In the genomic region with DNA sequence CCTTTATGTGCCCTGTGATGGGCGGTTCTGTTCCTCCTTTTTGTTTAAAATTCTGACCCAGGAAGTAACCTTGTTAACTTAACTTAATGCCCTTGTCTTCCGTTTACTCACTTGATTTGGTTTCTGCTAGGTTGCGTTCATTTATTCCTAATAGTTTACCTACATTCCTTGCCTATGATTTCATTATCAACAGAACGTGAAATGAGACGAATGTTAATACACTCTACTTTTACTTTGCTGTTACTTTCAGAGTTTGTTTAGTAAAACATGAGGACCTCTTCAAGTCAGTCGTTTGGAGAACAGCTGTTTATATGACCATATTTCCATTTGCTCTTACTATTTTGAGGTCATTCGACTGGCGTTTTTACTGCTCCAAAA, we compare ENCODE assay signal across 8 cellular contexts. TPM values are rescaled to one million over a fixed set of nuclear protein-coding genes. Genes with fewer than 3 reads are reported as not detected.
DNase-seq lines count a peak whose midpoint lies in the region; ATAC-seq, FAIRE-seq and TF ChIP-seq lines count a peak whose summit lies in the region.

No MANE protein-coding gene starts in this region.

- no peak for DNase-seq in right atrium auricular region (ENCODE audit: low spot score)
- no peak for DNase-seq in left cardiac atrium
- no peak for DNase-seq in K562 (ENCODE audit: extremely low read depth in 1 of 4, low spot score in 3 of 4)
- no peak for DNase-seq in memory B cell (ENCODE audit: low spot score in 2 of 2)
- no peak for DNase-seq in aorta
- DNase-seq in NCI-H187 treated with DMSO at 0.1 percent for 48 hours (lab: John Stamatoyannopoulos, UW), result no peak

- no peaks in the 10 kb centered on the region for H3K9me1 ChIP-seq in K562 (ENCODE audit: control insufficient read depth, insufficient read depth, low read length)

- no peaks in the 10 kb centered on the region for H3K36me3 Mint-ChIP-seq in memory B cell

- peaks cover 12% of the 10 kb centered on the region for H4K20me1 ChIP-seq in K562 (replicated peaks; ENCODE audit: control insufficient read depth, insufficient read depth, low read length)

- 0% methylated on average over 8 of the region's 8 CpGs for WGBS in K562 (ENCODE audit: insufficient coverage, low coverage, missing lambda C conversion rate)
- 0% methylated on average over 8 of the region's 8 CpGs for WGBS in aorta, 2 donors

- FAIRE-seq in K562 (lab: Jason Lieb, UNC), result peak; percentile 69

- no peaks in the 10 kb centered on the region for H3K9me3 Mint-ChIP-seq in memory B cell

- H3K4me1 ChIP-seq in right atrium auricular region (peaks cover 0 to 35% of the 10 kb centered on the region in 2 donors), K562 (replicated peaks in 1 of 2; ENCODE audit: control insufficient read depth in 2 of 2, insufficient read depth in 2 of 2, low read length in 2 of 2) (peaks cover 31 to 34% of the 10 kb centered on the region in 2 experiments; a peak in 4 of 5 replicates), aorta (ENCODE audit: control insufficient read depth in 1 of 2, insufficient read depth in 2 of 2, low read length in 2 of 2) (no peaks in the 10 kb centered on the region)

- no peak for ATAC-seq in left cardiac atrium
- ATAC-seq in K562, result no peak
- no peak for ATAC-seq in memory B cell (ENCODE audit: low read depth)
- no peak for ATAC-seq in aorta (ENCODE audit: low FRiP score)
- ATAC-seq in HG03442 (IDR thresholded peaks at IDR 0.05; ENCODE audit: unreplicated experiment), result no peak
- ATAC-seq in HG02852 (IDR thresholded peaks at IDR 0.05; ENCODE audit: unreplicated experiment), result no peak

- H3K9me3 ChIP-seq in right atrium auricular region (no peaks in the 10 kb centered on the region), K562 (replicated peaks; ENCODE audit: control insufficient read depth, insufficient read depth, low read depth, low read length) (peaks cover 14% of the 10 kb centered on the region; the same call in 1 of the 2 replicates), aorta (ENCODE audit: control insufficient read depth, low read length) (no peaks in the 10 kb centered on the region)

- H2AFZ ChIP-seq in K562 (ENCODE audit: low read depth, low read length), result peak overlapping the region; percentile 94

- peak overlapping the region; percentile 93 for H3K4me2 ChIP-seq in K562 (ENCODE audit: insufficient read depth, low read length)

- H3K27ac ChIP-seq in right atrium auricular region, result peak overlapping the region; percentile 89 to 91
- peak overlapping the region; percentile 93 for H3K27ac ChIP-seq in K562 (ENCODE audit: extremely low read depth, low read depth, low read length)
- peak overlapping the region; percentile 17 to 22 for H3K27ac ChIP-seq in aorta (ENCODE audit: low read depth in 1 of 2, low read length in 2 of 2)

- H3K4me3 ChIP-seq in right atrium auricular region, result peak overlapping the region; percentile 60 to 96
- H3K4me3 ChIP-seq in K562, result peak overlapping the region; percentile 68
- peak overlapping the region; percentile 39 to 63 for H3K4me3 ChIP-seq in aorta (ENCODE audit: low read length in 2 of 2)

- no peaks in the 10 kb centered on the region for H3K27me3 ChIP-seq in right atrium auricular region
- no peaks in the 10 kb centered on the region for H3K27me3 ChIP-seq in K562 (ENCODE audit: control insufficient read depth in 2 of 2, insufficient read depth in 2 of 2, low read length in 2 of 2)
- H3K27me3 ChIP-seq in aorta (ENCODE audit: control insufficient read depth in 1 of 2, insufficient read depth in 2 of 2, low read length in 1 of 2), result no peaks in the 10 kb centered on the region

- CTCF ChIA-PET in K562 (lab: Yijun Ruan, JAX; ENCODE audit: low intra/inter-chr PET ratio), result no interaction called here

- no peak for TF ChIP-seq RAD21 in K562 (CRISPR knock-in tag; conservative IDR thresholded peaks at IDR 0.05 in 1 of 2, IDR thresholded peaks at IDR 0.05 in 1 of 2)

- H3K4me1 Mint-ChIP-seq in memory B cell, result peaks cover 20% of the 10 kb centered on the region

- H3K36me3 ChIP-seq in right atrium auricular region (no peaks in the 10 kb centered on the region), K562 (ENCODE audit: control insufficient read depth, insufficient read depth, low read length) (peaks cover 39% of the 10 kb centered on the region), aorta (ENCODE audit: control insufficient read depth in 1 of 2, insufficient read depth in 2 of 2, low read length in 1 of 2) (no peaks in the 10 kb centered on the region)

- no TSS peak for BruUV-seq in K562 (replicated peaks; lab: Mats Ljungman, UMichigan)

- H3K27me3 Mint-ChIP-seq in memory B cell, result no peaks in the 10 kb centered on the region

- in situ Hi-C loops in K562 (cut with MboI), result no loop called here

- TF ChIP-seq POLR2A in K562 (conservative IDR thresholded peaks at IDR 0.05), result no peak

- peaks cover 65% of the 10 kb centered on the region for H3K79me2 ChIP-seq in K562 (ENCODE audit: control insufficient read depth, insufficient read depth, low read length)

- intact Hi-C loops in left cardiac atrium (cut with DNase I), result no loop called here
- intact Hi-C loops in K562 (cut with micrococcal nuclease), result loop anchor here (2.0 to 10.0 kb wide), 2 partner anchors 45 to 107 kb away; a partner anchor contains a TSS
- intact Hi-C loops in aorta (cut with DNase I), result loop anchor here (5.0 to 10.0 kb wide), 2 partner anchors 40 to 47 kb away; a partner anchor contains a TSS

- TF ChIP-seq EP300 in K562 (IDR thresholded peaks at IDR 0.05; ENCODE audit: low read length), result no peak

- H3K27ac Mint-ChIP-seq in memory B cell, result peak overlapping the region; percentile 92

- H3K4me3 Mint-ChIP-seq in memory B cell, result peak overlapping the region; percentile 98

- no peak for TF ChIP-seq CTCF in right atrium auricular region (IDR thresholded peaks at IDR 0.05)
- no peak for TF ChIP-seq CTCF in K562 (IDR thresholded peaks at IDR 0.05 in 2 of 3, conservative IDR thresholded peaks at IDR 0.05 in 1 of 3; ENCODE audit: insufficient read depth in 2 of 3, low read depth in 1 of 3, low read length in 3 of 3)

- POLR2A ChIA-PET in K562 (lab: Yijun Ruan, JAX), result interaction anchor here (1.4 kb wide), 1 partner anchor 19 kb away, joined by 3 read pairs; no protein-coding TSS in a partner anchor

- peak overlapping the region; percentile 85 to 92 for H3K9ac ChIP-seq in K562 (ENCODE audit: insufficient read depth in 1 of 2, low read depth in 2 of 2, low read length in 2 of 2)

TF ChIP-seq in K562, 482 proteins besides CTCF, POLR2A, EP300 and RAD21 (continues in another document):
- TF ChIP-seq FOXK2 (conservative IDR thresholded peaks at IDR 0.05 in 1 of 2, IDR thresholded peaks at IDR 0.05 in 1 of 2; ENCODE audit: low read depth in 2 of 2) (peak in 1 of 2 experiments; percentile 2; a peak in 1 of 4 replicates), SRF (CRISPR knock-in tag; IDR thresholded peaks at IDR 0.05) (no peak), NFATC3 (IDR thresholded peaks at IDR 0.05) (0 out of 2 replicates have a peak, but pooled peaks have one; percentile 41)

RNA-seq across cellular contexts. Expression of a gene that starts 0.7 kb away (rescaled TPM):
- 10 to 100 TPM; 23.7 to 24.0 TPM for total RNA-seq in right atrium auricular region
- 10 to 100 TPM; 24.6 to 27.1 TPM for total RNA-seq in left cardiac atrium
- total RNA-seq in K562 (2011; cell fraction: chromatin; rRNA removed; ENCODE audit: low replicate concordance), result 63.0 and 175 TPM in 2 replicates
- 44.0 and 64.6 TPM in 2 replicates for total RNA-seq in K562 (2011; cell fraction: nucleolus; rRNA removed)
- total RNA-seq in K562 (2011; cell fraction: nucleoplasm; rRNA removed), result 59.5 and 69.4 TPM in 2 replicates
- total RNA-seq in K562 (2014; rRNA removed), result 27.5 and 31.3 TPM in 2 replicates
- 45.9 and 47.3 TPM in 2 replicates for total RNA-seq in K562 (2014; rRNA removed; fragmentation: Illumina TruSeq; extraction: Trizol)
- total RNA-seq in K562 (2015; rRNA removed; fragmentation: Illumina TruSeq; extraction: Trizol), result 45.1 and 48.0 TPM in 2 replicates
- total RNA-seq in K562 (2021), result 35.8 and 41.6 TPM in 2 replicates
- 51.9 and 54.4 TPM in 2 replicates for polyA plus RNA-seq in K562 (2011; rRNA removed)
- 16.3 and 30.9 TPM in 2 replicates for polyA plus RNA-seq in K562 (2011; cell fraction: cytosol; rRNA removed)
- polyA plus RNA-seq in K562 (2011; cell fraction: nucleus; rRNA removed), result 67.0 and 100 TPM in 2 replicates
- polyA plus RNA-seq in K562 (2012), result 23.2 and 25.4 TPM in 2 replicates
- polyA plus RNA-seq in K562 (2014; fragmentation: Illumina TruSeq; extraction: Trizol), result 30.7 and 37.9 TPM in 2 replicates
- polyA plus RNA-seq in K562 (2014; fragmentation: Nextera tagmentation; extraction: Ambion mirVana), result 10 to 100 TPM; 14.4 to 30.5 TPM
- polyA plus RNA-seq in K562 (2014; rRNA removed), result 30.9 and 34.9 TPM in 2 replicates
- 109 and 127 TPM in 2 replicates for polyA minus RNA-seq in K562 (2011; rRNA and poly(A)+ RNA removed)
- 34.9 and 45.1 TPM in 2 replicates for polyA minus RNA-seq in K562 (2011; cell fraction: cytosol; rRNA and poly(A)+ RNA removed)
- 63.0 and 107 TPM in 2 replicates for polyA minus RNA-seq in K562 (2011; cell fraction: nucleus; rRNA and poly(A)+ RNA removed)
- 10 to 100 TPM; 21.4 to 31.4 TPM for total RNA-seq in aorta
- 10 to 100 TPM; 12.7 to 13.0 TPM for polyA plus RNA-seq in aorta

RNA-seq across cellular contexts. Expression of a gene that starts 44.0 kb away (rescaled TPM):
- 10 to 100 TPM in 1 of 2 donors, 1 to 10 TPM in 1; 7.7 to 17.7 TPM for total RNA-seq in right atrium auricular region
- total RNA-seq in left cardiac atrium, result 10 to 100 TPM; 16.9 to 28.9 TPM
- 114 and 160 TPM in 2 replicates for total RNA-seq in K562 (2011; cell fraction: chromatin; rRNA removed; ENCODE audit: low replicate concordance)
- 43.2 and 44.6 TPM in 2 replicates for total RNA-seq in K562 (2011; cell fraction: nucleolus; rRNA removed)
- total RNA-seq in K562 (2011; cell fraction: nucleoplasm; rRNA removed), result 87.4 and 134 TPM in 2 replicates
- 59.9 and 62.2 TPM in 2 replicates for total RNA-seq in K562 (2014; rRNA removed)
- 111 and 119 TPM in 2 replicates for total RNA-seq in K562 (2014; rRNA removed; fragmentation: Illumina TruSeq; extraction: Trizol)
- 90.9 and 94.8 TPM in 2 replicates for total RNA-seq in K562 (2015; rRNA removed; fragmentation: Illumina TruSeq; extraction: Trizol)
- 147 and 148 TPM in 2 replicates for total RNA-seq in K562 (2021)
- 124 and 180 TPM in 2 replicates for polyA plus RNA-seq in K562 (2011; rRNA removed)
- polyA plus RNA-seq in K562 (2011; cell fraction: cytosol; rRNA removed), result 106 and 107 TPM in 2 replicates
- 62.3 and 70.7 TPM in 2 replicates for polyA plus RNA-seq in K562 (2011; cell fraction: nucleus; rRNA removed)
- 36.1 and 73.0 TPM in 2 replicates for polyA plus RNA-seq in K562 (2012)
- 88.3 and 108 TPM in 2 replicates for polyA plus RNA-seq in K562 (2014; fragmentation: Illumina TruSeq; extraction: Trizol)
- polyA plus RNA-seq in K562 (2014; fragmentation: Nextera tagmentation; extraction: Ambion mirVana), result 100 to 1,000 TPM in 1 of 2 experiments, 10 to 100 TPM in 1; 83.6 to 108 TPM
- polyA plus RNA-seq in K562 (2014; rRNA removed), result 73.1 and 79.0 TPM in 2 replicates
- 296 and 323 TPM in 2 replicates for polyA minus RNA-seq in K562 (2011; rRNA and poly(A)+ RNA removed)
- polyA minus RNA-seq in K562 (2011; cell fraction: cytosol; rRNA and poly(A)+ RNA removed), result 95.3 and 113 TPM in 2 replicates
- 32.3 and 57.8 TPM in 2 replicates for polyA minus RNA-seq in K562 (2011; cell fraction: nucleus; rRNA and poly(A)+ RNA removed)
- 10 to 100 TPM; 33.0 to 45.9 TPM for total RNA-seq in aorta
- 10 to 100 TPM; 10.8 to 16.4 TPM for polyA plus RNA-seq in aorta

Comparison
In these comparisons a context has a peak if more than half of its experiments do, and no peak if none do; other contexts are left out.
1. H3K27ac ChIP-seq: peak in every context shown above with its lines; median percentile 93 in K562; 90 in right atrium auricular region; 20 in aorta.
2. intact Hi-C loops: an anchor here in K562 (2.0 to 10.0 kb wide) and aorta (5.0 to 10.0 kb wide); none called in left cardiac atrium.